Comparison of ENCODE assay signal across 1 cellular context in genomic region chr17:67519801-67520251, GRCh38.
TF ChIP-seq lines count a peak whose summit lies in the region.

No MANE protein-coding gene starts in this region.

TF ChIP-seq in GM23338, 12 proteins besides CTCF, POLR2A, EP300 and RAD21 (continued from another document):
- TF ChIP-seq ZNF462 (CRISPR knock-in tag; IDR thresholded peaks at IDR 0.05) (peak; percentile 70; the same call in 1 of the 2 replicates), ETS1 (IDR thresholded peaks at IDR 0.05) (peak; percentile 61; the same call in 1 of the 2 replicates), EZH2phosphoT487 (IDR thresholded peaks at IDR 0.05; ENCODE audit: unreplicated experiment) (no peak)
